ENCODE assay signal across 11 cellular contexts in genomic region chr6:16882230-16882629, GRCh38.
"Had no signal": no experiment of that assay in that cellular context is flagged by ENCODE, and none has a peak within 500 bp of the region (broad histone marks: within the 10 kb centered on the region; RNA-seq: fewer than 3 reads in every experiment).

No MANE protein-coding gene starts in this region.

- H3K36me3 Mint-ChIP-seq: IgD-negative memory B cell had no signal

- H3K9me3 ChIP-seq: HAP-1 had no signal

- H3K9me3 Mint-ChIP-seq: HFFc6 had no signal

- ATAC-seq: HCT116 had no signal

- H3K27ac Mint-ChIP-seq: HFFc6, IgD-negative memory B cell had no signal

- H3K4me3 Mint-ChIP-seq: HFFc6, IgD-negative memory B cell had no signal

- H3K27ac ChIP-seq: GM23248, KMS-11 had no signal

- H3K4me3 ChIP-seq: GM23248, HAP-1 had no signal

- DNase-seq: GM23248, GOT3, H7, HFFc6, Karpas-422, KBM-7 had no signal

- H3K4me1 Mint-ChIP-seq: IgD-negative memory B cell had no signal

- FAIRE-seq: HTR-8/SVneo had no signal

- H3K36me3 ChIP-seq: HAP-1 had no signal
